8 cellular contexts compared by ENCODE assay signal in the genomic region with DNA sequence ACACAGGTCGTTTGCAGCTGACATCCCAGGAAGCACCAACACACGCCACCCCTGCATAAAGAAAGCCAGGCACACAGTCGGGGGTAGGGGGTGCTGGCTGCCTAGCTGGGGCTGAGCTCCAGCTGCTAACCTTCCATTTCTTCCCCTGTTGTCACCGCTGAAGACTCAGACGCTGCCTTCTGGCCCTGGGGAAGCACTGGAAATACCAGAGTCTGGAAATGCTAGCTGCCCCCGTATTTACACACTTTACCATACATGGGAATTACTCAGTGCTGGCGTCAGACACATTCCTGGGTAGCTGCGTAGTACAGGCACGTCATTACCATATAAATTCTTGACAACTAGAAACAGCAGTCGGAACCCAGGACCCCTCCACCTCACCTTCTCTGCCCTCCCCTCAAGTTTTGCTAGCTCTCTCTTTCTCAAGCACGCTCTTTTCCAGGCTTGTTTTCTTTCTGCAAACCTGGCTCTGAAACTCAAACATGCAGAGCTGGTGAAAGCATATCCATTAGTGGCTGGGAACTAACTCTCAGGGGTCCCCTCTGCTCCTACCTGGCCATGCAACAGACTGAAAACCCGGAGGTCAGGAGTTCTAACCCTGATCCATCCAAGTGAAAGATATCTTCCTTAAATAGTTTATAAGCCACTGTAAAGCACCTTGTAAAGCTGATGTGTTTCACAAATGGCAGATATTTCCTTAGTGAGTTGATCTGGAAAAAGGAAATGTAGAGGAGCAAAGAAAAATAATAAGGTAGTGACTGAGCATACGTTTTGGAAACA. TPM values are rescaled to one million over a fixed set of nuclear protein-coding genes. Genes with fewer than 3 reads are reported as not detected.
DNase-seq lines count a peak whose midpoint lies in the region; ATAC-seq and FAIRE-seq lines count a peak whose summit lies in the region.

No MANE protein-coding gene starts in this region.

- 20 to 25% methylated on average over 13 of the region's 13 CpGs for WGBS in GM23248 (ENCODE audit: low coverage in 1 of 2, low lambda C conversion rate in 2 of 2, missing lambda C conversion rate in 2 of 2), 2 experiments

- no peak overlapping the region for H2AFZ ChIP-seq in GM23248

- H3K9me3 ChIP-seq in GM23248 (ENCODE audit: low read depth) (no peaks in the 10 kb centered on the region), SJCRH30 (replicated peaks) (no peaks in the 10 kb centered on the region)

- H3K36me3 ChIP-seq in GM23248 (ENCODE audit: low read depth) (no peaks in the 10 kb centered on the region), SJCRH30 (no peaks in the 10 kb centered on the region)

- intact Hi-C loops in sciatic nerve (cut with DNase I): loop anchor here (10.0 kb wide), 1 partner anchor 59 kb away; no protein-coding TSS in a partner anchor

- peaks cover 88% of the 10 kb centered on the region for H3K79me2 ChIP-seq in GM23248 (ENCODE audit: insufficient read depth)

- H4K20me1 ChIP-seq in GM23248 (ENCODE audit: insufficient read depth): no peaks in the 10 kb centered on the region

- H3K4me3 ChIP-seq in GM23248: peak overlapping the region; percentile 96
- H3K4me3 ChIP-seq in SJCRH30: no peak overlapping the region

- FAIRE-seq in GM19239 (lab: Jason Lieb, UNC): no peak

- peak; percentile 15 for ATAC-seq in sciatic nerve
- ATAC-seq in GM19452 (IDR thresholded peaks at IDR 0.05; ENCODE audit: unreplicated experiment): no peak

- H3F3A ChIP-seq in GM23248 (ENCODE audit: insufficient read depth): peaks cover 59% of the 10 kb centered on the region

- peak overlapping the region; percentile 93 for H3K9ac ChIP-seq in GM23248

- peak overlapping the region; percentile 97 for H3K27ac ChIP-seq in GM23248
- H3K27ac ChIP-seq in SJCRH30: peak overlapping the region; percentile 79

- H3K4me2 ChIP-seq in GM23248 (ENCODE audit: unreplicated experiment): peak overlapping the region; percentile 100

- DNase-seq in GM23248: peak; percentile 97
- DNase-seq in SJCRH30: peak; percentile 89 to 90
- DNase-seq in foreskin melanocyte: peak; percentile 68
- DNase-seq in sciatic nerve (ENCODE audit: low spot score): no peak
- DNase-seq in SK-N-DZ (ENCODE audit: low spot score): no peak
- no peak for DNase-seq in epidermal melanocyte (ENCODE audit: insufficient read length, low spot score)
- no peak for DNase-seq in GM19239 (ENCODE audit: insufficient read length, low spot score)

- no peaks in the 10 kb centered on the region for H3K27me3 ChIP-seq in GM23248 (replicated peaks; ENCODE audit: insufficient read depth)
- no peaks in the 10 kb centered on the region for H3K27me3 ChIP-seq in SJCRH30

- in situ Hi-C loops in GM23248 (cut with MboI): no loop called here

- H3K9me2 ChIP-seq in GM23248 (ENCODE audit: insufficient read depth): no peaks in the 10 kb centered on the region

- H3K4me1 ChIP-seq in GM23248 (ENCODE audit: insufficient read depth): peaks cover 63% of the 10 kb centered on the region
- peaks cover 46% of the 10 kb centered on the region for H3K4me1 ChIP-seq in SJCRH30

RNA-seq across cellular contexts. Expression of gene CSRP1, which starts 3.3 kb away (rescaled TPM):
- total RNA-seq in GM23248 (2014; rRNA removed; shearing (Covaris generic)): 1,160 and 1,256 TPM in 2 replicates
- 510 and 529 TPM in 2 replicates for polyA plus RNA-seq in GM23248 (2016; fragmentation: Nextera tagmentation; extraction: Ambion mirVana)
- 80.6 and 84.6 TPM in 2 replicates for total RNA-seq in SJCRH30 (2014; rRNA removed; shearing (Covaris generic))
- 768 TPM for total RNA-seq in sciatic nerve
- 8.2 and 16.9 TPM in 2 replicates for polyA plus RNA-seq in SK-N-DZ (2014; cell fraction: cytosol; rRNA removed)
- 4.3 and 10.9 TPM in 2 replicates for polyA plus RNA-seq in SK-N-DZ (2014; cell fraction: nucleus; rRNA removed)

RNA-seq across cellular contexts. Expression of gene PHLDA3, which starts 34.6 kb away (rescaled TPM):
- total RNA-seq in GM23248 (2014; rRNA removed; shearing (Covaris generic)): 148 and 162 TPM in 2 replicates
- 112 and 117 TPM in 2 replicates for polyA plus RNA-seq in GM23248 (2016; fragmentation: Nextera tagmentation; extraction: Ambion mirVana)
- total RNA-seq in SJCRH30 (2014; rRNA removed; shearing (Covaris generic)): 30.8 and 33.9 TPM in 2 replicates
- 159 TPM for total RNA-seq in sciatic nerve
- polyA plus RNA-seq in SK-N-DZ (2014; cell fraction: cytosol; rRNA removed): 1.3 and 1.5 TPM in 2 replicates
- 1.5 and 2.3 TPM in 2 replicates for polyA plus RNA-seq in SK-N-DZ (2014; cell fraction: nucleus; rRNA removed)

RNA-seq across cellular contexts. Expression of gene NAV1, which starts 35.3 kb away (rescaled TPM):
- total RNA-seq in GM23248 (2014; rRNA removed; shearing (Covaris generic)): 79.0 and 81.8 TPM in 2 replicates
- 74.7 and 75.6 TPM in 2 replicates for polyA plus RNA-seq in GM23248 (2016; fragmentation: Nextera tagmentation; extraction: Ambion mirVana)
- 63.8 and 68.2 TPM in 2 replicates for total RNA-seq in SJCRH30 (2014; rRNA removed; shearing (Covaris generic))
- 84.0 TPM for total RNA-seq in sciatic nerve
- polyA plus RNA-seq in SK-N-DZ (2014; cell fraction: cytosol; rRNA removed): 1.00 and 1.4 TPM in 2 replicates
- 0.65 and 0.95 TPM in 2 replicates for polyA plus RNA-seq in SK-N-DZ (2014; cell fraction: nucleus; rRNA removed)

Comparison
In these comparisons a context has a peak if more than half of its experiments do, and no peak if none do; other contexts are left out.
1. DNase-seq: peak in GM23248 (single experiment), SJCRH30 (2 of 2) and foreskin melanocyte (single experiment); none in sciatic nerve (single experiment), SK-N-DZ (single experiment), epidermal melanocyte (single experiment) and GM19239 (single experiment).